Comparison of ENCODE assay signal across 9 cellular contexts in genomic region chr19:3285647-3286176, GRCh38.
DNase-seq lines count a peak whose midpoint lies in the region; TF ChIP-seq lines count a peak whose summit lies in the region.
"Had no signal": no experiment of that assay in that cellular context is flagged by ENCODE, and none has a peak within 500 bp of the region (broad histone marks: within the 10 kb centered on the region; RNA-seq: fewer than 3 reads in every experiment).

No MANE protein-coding gene starts in this region.

- intact Hi-C loops in Caco-2 (cut with micrococcal nuclease; ENCODE audit: unreplicated experiment): no loop called here

- DNase-seq in Caco-2: peak; percentile 35 to 65
- DNase-seq in SW480 (ENCODE audit: low spot score): peak; percentile 47
- peak; percentile 44 to 63 (median 58) for DNase-seq in effector memory CD4-positive, alpha-beta T cell
- DNase-seq in osteoblast (ENCODE audit: insufficient read length, low spot score, missing footprints): peak; percentile 91
- DNase-seq in RPMI8226: no peak
- no peak for DNase-seq in dedifferentiated amniotic fluid mesenchymal stem cell (ENCODE audit: extremely low spot score)
- DNase-seq in NK-92 (lab: John Stamatoyannopoulos, UW; ENCODE audit: unreplicated experiment): no peak
- DNase-seq in DMS79 (lab: John Stamatoyannopoulos, UW): no peak
- DNase-seq: heart right ventricle had no signal

- TF ChIP-seq CTCF in Caco-2 (IDR thresholded peaks at IDR 0.05; ENCODE audit: insufficient read depth in 1 of 2, low read depth in 1 of 2, low read length in 1 of 2, severe bottlenecking in 1 of 2, unreplicated experiment in 1 of 2): no peak
- no peak for TF ChIP-seq CTCF in osteoblast (IDR thresholded peaks at IDR 0.05; ENCODE audit: extremely low read depth, low read depth, low read length)

- no peak overlapping the region for H2AFZ ChIP-seq in osteoblast (ENCODE audit: low read length)

- no peaks in the 10 kb centered on the region for H4K20me1 ChIP-seq in osteoblast (ENCODE audit: insufficient read depth, low read length)

- no peak overlapping the region for H3K4me2 ChIP-seq in osteoblast (ENCODE audit: insufficient read depth, low read length)

- H3K4me1 ChIP-seq in Caco-2 (no peaks in the 10 kb centered on the region), osteoblast (ENCODE audit: insufficient read depth, low read length) (no peaks in the 10 kb centered on the region)
- peaks cover 10% of the 10 kb centered on the region for H3K4me1 ChIP-seq in effector memory CD4-positive, alpha-beta T cell (ENCODE audit: control insufficient read depth, insufficient read depth, low read length, poor library complexity, severe bottlenecking)

- CTCF ChIA-PET in Caco-2 (lab: Charles Lee): no interaction called here

- H3K27me3 ChIP-seq in Caco-2 (replicated peaks; ENCODE audit: control insufficient read depth, insufficient read depth, low read length) (no peaks in the 10 kb centered on the region), osteoblast (ENCODE audit: insufficient read depth, low read length) (peaks cover 28% of the 10 kb centered on the region)
- peaks cover 3% of the 10 kb centered on the region for H3K27me3 ChIP-seq in effector memory CD4-positive, alpha-beta T cell (replicated peaks; ENCODE audit: control insufficient read depth, insufficient read depth, low read length, poor library complexity, severe bottlenecking)

- BruUV-seq in Caco-2 (replicated peaks; lab: Mats Ljungman, UMichigan): no TSS peak

- H3K4me3 ChIP-seq in Caco-2 (ENCODE audit: low read depth, low read length) (peak overlapping the region; percentile 14), osteoblast (ENCODE audit: insufficient read depth, low read length) (no peak overlapping the region)
- no peak overlapping the region for H3K4me3 ChIP-seq in effector memory CD4-positive, alpha-beta T cell (ENCODE audit: insufficient read depth, low read depth, low read length, poor library complexity, severe bottlenecking)

- no peaks in the 10 kb centered on the region for H3K36me3 ChIP-seq in Caco-2 (ENCODE audit: control insufficient read depth, insufficient read depth, low read length)
- no peaks in the 10 kb centered on the region for H3K36me3 ChIP-seq in effector memory CD4-positive, alpha-beta T cell (ENCODE audit: control insufficient read depth, insufficient read depth, low read length)
- H3K36me3 ChIP-seq in osteoblast (ENCODE audit: insufficient read depth, low read length): no peaks in the 10 kb centered on the region
- H3K36me3 ChIP-seq: heart right ventricle had no signal

- no peaks in the 10 kb centered on the region for H3K9me3 Mint-ChIP-seq in Caco-2 (ENCODE audit: unreplicated experiment)

- H3K27me3 Mint-ChIP-seq in Caco-2 (ENCODE audit: insufficient read depth, unreplicated experiment): peaks cover 3% of the 10 kb centered on the region

- H3K27ac ChIP-seq in effector memory CD4-positive, alpha-beta T cell (ENCODE audit: insufficient read depth, low read length, poor library complexity, severe bottlenecking): no peak overlapping the region
- no peak overlapping the region for H3K27ac ChIP-seq in osteoblast (ENCODE audit: low read depth, low read length)
- H3K27ac ChIP-seq: heart right ventricle had no signal

- no peaks in the 10 kb centered on the region for H3K4me1 Mint-ChIP-seq in Caco-2 (ENCODE audit: low read depth, unreplicated experiment)

- H3K9me3 ChIP-seq in Caco-2 (0 out of 2 replicates have a peak, but pooled peaks cover 3% of the 10 kb centered on the region), osteoblast (ENCODE audit: low read depth, low read length) (no peaks in the 10 kb centered on the region)
- H3K9me3 ChIP-seq in effector memory CD4-positive, alpha-beta T cell (ENCODE audit: control insufficient read depth, low read length): no peaks in the 10 kb centered on the region
- H3K9me3 ChIP-seq: heart right ventricle had no signal

- no peaks in the 10 kb centered on the region for H3K36me3 Mint-ChIP-seq in Caco-2 (ENCODE audit: insufficient read depth, unreplicated experiment)

- no peak overlapping the region for H3K27ac Mint-ChIP-seq in Caco-2 (ENCODE audit: unreplicated experiment)

- POLR2A ChIA-PET in Caco-2 (lab: Charles Lee): no interaction called here

- H3K4me3 Mint-ChIP-seq in Caco-2 (ENCODE audit: unreplicated experiment): peak overlapping the region; percentile 62

- no peaks in the 10 kb centered on the region for H3K79me2 ChIP-seq in osteoblast (ENCODE audit: insufficient read depth, low read length)

Comparison
In these comparisons a context has a peak if more than half of its experiments do, and no peak if none do; other contexts are left out.
1. DNase-seq: peak in Caco-2 (2 of 2), SW480 (single experiment), effector memory CD4-positive, alpha-beta T cell (3 of 3) and osteoblast (single experiment); none in RPMI8226 (single experiment), dedifferentiated amniotic fluid mesenchymal stem cell (single experiment), NK-92 (single experiment) and DMS79 (single experiment).